In genomic region chr6:125154184-125155135, GRCh38 we compare ENCODE assay signal across 8 cellular contexts. TPM values are rescaled to one million over a fixed set of nuclear protein-coding genes. Genes with fewer than 3 reads are reported as not detected.
A peak's percentile ranks its signal among the peaks of the same experiment; 100 is the strongest.
DNase-seq lines count a peak whose midpoint lies in the region; ATAC-seq and TF ChIP-seq lines count a peak whose summit lies in the region.

No MANE protein-coding gene starts in this region.

- ATAC-seq in HG02571 (IDR thresholded peaks at IDR 0.05; ENCODE audit: unreplicated experiment) (no peak), HG02981 (IDR thresholded peaks at IDR 0.05; ENCODE audit: unreplicated experiment) (no peak)

- H3K27me3 Mint-ChIP-seq in neural progenitor cell (ENCODE audit: insufficient read depth, low read depth): peaks cover 5% of the 10 kb centered on the region

- H3K4me1 Mint-ChIP-seq in neural progenitor cell: peaks cover 2% of the 10 kb centered on the region

- H3K36me3 ChIP-seq in ES-I3 (ENCODE audit: insufficient read depth, low read length): no peaks in the 10 kb centered on the region
- no peaks in the 10 kb centered on the region for H3K36me3 ChIP-seq in neural progenitor cell

- peak overlapping the region; percentile 95 for H2AFZ ChIP-seq in neural progenitor cell (replicated peaks)

- H3K4me3 Mint-ChIP-seq in neural progenitor cell: peak overlapping the region; percentile 90

- DNase-seq in HuH-7 (ENCODE audit: low spot score) (peak; percentile 44), fibroblast of the aortic adventitia (ENCODE audit: low read depth) (peak; percentile 14), neural progenitor cell (ENCODE audit: low spot score) (peak; percentile 60), T-helper 9 cell (no peak)
- peak; percentile 14 for DNase-seq in activated T-cell treated with anti-CD3 and anti-CD28 coated beads, Interleukin-2, amount 50 U/mL, for 1 hour

- H3K9ac ChIP-seq in ES-I3 (ENCODE audit: low read depth, low read length) (peak overlapping the region; percentile 80), neural progenitor cell (no peak overlapping the region)

- H3K27ac Mint-ChIP-seq in neural progenitor cell: no peak overlapping the region

- H3K9me3 ChIP-seq in ES-I3 (ENCODE audit: control insufficient read depth, insufficient read depth, low read length) (no peaks in the 10 kb centered on the region), neural progenitor cell (ENCODE audit: low read depth) (no peaks in the 10 kb centered on the region)

- peak overlapping the region; percentile 72 for H3K4me3 ChIP-seq in fibroblast of the aortic adventitia (ENCODE audit: low read depth, low read length)
- peak overlapping the region; percentile 62 for H3K4me3 ChIP-seq in neural progenitor cell

- no peaks in the 10 kb centered on the region for H3K4me1 ChIP-seq in ES-I3 (ENCODE audit: insufficient read depth, low read length)
- no peaks in the 10 kb centered on the region for H3K4me1 ChIP-seq in neural progenitor cell

- no peaks in the 10 kb centered on the region for H3K36me3 Mint-ChIP-seq in neural progenitor cell

- TF ChIP-seq CTCF in fibroblast of the aortic adventitia (IDR thresholded peaks at IDR 0.05; ENCODE audit: insufficient read depth, low read length) (no peak), neural progenitor cell (IDR thresholded peaks at IDR 0.05) (peak; percentile 58)

- H3K79me2 ChIP-seq in neural progenitor cell (ENCODE audit: low read depth): no peaks in the 10 kb centered on the region

- H3K9me3 Mint-ChIP-seq in neural progenitor cell: peaks cover 2% of the 10 kb centered on the region

- H3K27me3 ChIP-seq in neural progenitor cell: peaks cover 58% of the 10 kb centered on the region

- peak overlapping the region; percentile 98 for H3K4me2 ChIP-seq in neural progenitor cell

- H4K20me1 ChIP-seq in neural progenitor cell (ENCODE audit: low read depth): no peaks in the 10 kb centered on the region

- H3F3A ChIP-seq in neural progenitor cell (ENCODE audit: low read depth): no peaks in the 10 kb centered on the region

- H3K27ac ChIP-seq in neural progenitor cell: no peak overlapping the region

RNA-seq across cellular contexts. Expression of gene TPD52L1, which starts 0.9 kb away (rescaled TPM):
- total RNA-seq in fibroblast of the aortic adventitia (ENCODE audit: low replicate concordance) (20.8 and 21.7 TPM in 2 replicates), neural progenitor cell (ENCODE audit: low replicate concordance) (2.7 and 9.5 TPM in 2 replicates)
